In the genomic region with DNA sequence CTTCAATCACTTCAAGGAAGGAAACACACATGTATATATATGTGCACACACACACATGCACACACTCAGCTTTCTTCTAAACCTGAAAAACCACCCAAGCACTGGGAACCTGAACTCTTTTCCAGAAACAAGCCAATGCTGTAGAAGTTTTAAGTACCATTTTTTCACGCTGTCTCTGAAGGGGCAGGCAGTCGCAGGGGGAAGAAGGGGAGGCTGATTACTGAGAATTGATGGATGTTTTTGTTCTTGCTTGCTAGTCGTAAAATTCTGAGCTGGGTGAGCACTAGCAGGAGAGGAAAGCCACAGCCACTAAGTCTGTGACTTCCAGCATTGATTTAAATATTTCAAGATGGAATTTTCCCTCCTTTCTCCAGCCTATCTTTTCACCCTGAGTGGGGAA, we compare ENCODE assay signal across 25 cellular contexts.
"Had no signal": no experiment of that assay in that cellular context is flagged by ENCODE, and none has a peak within 500 bp of the region (broad histone marks: within the 10 kb centered on the region; RNA-seq: fewer than 3 reads in every experiment).

No MANE protein-coding gene starts in this region.

- H3K4me3 Mint-ChIP-seq: dendritic cell treated with granulocyte-macrophage colony-stimulating factor and Interleukin-4, amounts not matched to agents 40 ng/mL and 50 ng/mL, for 4 days; effector memory CD8-positive, alpha-beta T cell; endodermal cell; immature natural killer cell; mesothelial cell of epicardium had no signal

- H3K36me3 Mint-ChIP-seq: immature natural killer cell, mesothelial cell of epicardium had no signal

- H3K4me3 ChIP-seq: colonic mucosa, gastroesophageal sphincter, heart left ventricle, hepatocyte, left lung, lower lobe of right lung, mucosa of descending colon had no signal

- H3K27ac ChIP-seq: colonic mucosa, epithelial cell of prostate, foreskin keratinocyte, gastroesophageal sphincter, heart left ventricle, hepatocyte, left lung, lower lobe of right lung had no signal

- H3K36me3 ChIP-seq: colonic mucosa, gastroesophageal sphincter, heart left ventricle, left lung, lower lobe of right lung had no signal

- H3K27me3 ChIP-seq: colonic mucosa, foreskin keratinocyte, gastroesophageal sphincter, heart left ventricle, hepatocyte, left lung had no signal

- H3K27ac Mint-ChIP-seq: dendritic cell treated with granulocyte-macrophage colony-stimulating factor and Interleukin-4, amounts not matched to agents 40 ng/mL and 50 ng/mL, for 4 days; effector memory CD8-positive, alpha-beta T cell; endodermal cell; immature natural killer cell; mesothelial cell of epicardium had no signal

- ATAC-seq: effector memory CD8-positive, alpha-beta T cell; esophagus mucosa; foreskin keratinocyte; gastroesophageal sphincter; heart left ventricle; left colon; left lung; left ventricle myocardium superior; lower lobe of right lung; mucosa of descending colon had no signal

- H3K9me3 ChIP-seq: colonic mucosa, lower lobe of right lung had no signal

- H3K9me3 Mint-ChIP-seq: endodermal cell, mesothelial cell of epicardium had no signal

- H3K4me1 ChIP-seq: colonic mucosa, foreskin keratinocyte, gastroesophageal sphincter, heart left ventricle, left lung, lower lobe of right lung had no signal

- H3K4me1 Mint-ChIP-seq: endodermal cell, immature natural killer cell had no signal

- DNase-seq: colonic mucosa; cortex of kidney; effector CD8-positive, alpha-beta T cell; effector memory CD8-positive, alpha-beta T cell; endodermal cell; erythroblast; foreskin keratinocyte; heart left ventricle; hypothalamus; immature natural killer cell; islet precursor cell; kidney; kidney glomerular epithelial cell; left colon; left lung; left ventricle myocardium superior; lower lobe of right lung; mesenchymal stem cell; mucosa of descending colon had no signal

- H3K27me3 Mint-ChIP-seq: dendritic cell treated with granulocyte-macrophage colony-stimulating factor and Interleukin-4, amounts not matched to agents 40 ng/mL and 50 ng/mL, for 4 days; effector memory CD8-positive, alpha-beta T cell had no signal
